20 cellular contexts compared by ENCODE assay signal in genomic region chr2:180542510-180542909, GRCh38.
DNase-seq lines count a peak whose midpoint lies in the region; ATAC-seq and TF ChIP-seq lines count a peak whose summit lies in the region.
"Had no signal": no experiment of that assay in that cellular context is flagged by ENCODE, and none has a peak within 500 bp of the region (broad histone marks: within the 10 kb centered on the region; RNA-seq: fewer than 3 reads in every experiment).

No MANE protein-coding gene starts in this region.

- no peak for ATAC-seq in sciatic nerve
- ATAC-seq: GM12878, HepG2 had no signal

- no peaks in the 10 kb centered on the region for H3K9me3 ChIP-seq in smooth muscle cell (replicated peaks; ENCODE audit: low read depth)
- H3K9me3 ChIP-seq: BE2C, HAP-1 had no signal

- DNase-seq in NCI-H146 (lab: John Stamatoyannopoulos, UW) (peak; percentile 13), NCI-H146 treated with DMSO at 0.1 percent for 48 hours (lab: John Stamatoyannopoulos, UW; ENCODE audit: unreplicated experiment) (peak; percentile 30), SK-N-DZ (ENCODE audit: low spot score) (peak; percentile 78), smooth muscle cell (lab: John Stamatoyannopoulos, UW; ENCODE audit: unreplicated experiment) (no peak), sciatic nerve (ENCODE audit: low spot score) (no peak), NCI-H1048 (lab: John Stamatoyannopoulos, UW) (no peak)
- DNase-seq: ACHN; BE2C; C1 segment of cervical spinal cord; CD4-positive, CD25-positive, alpha-beta regulatory T cell; CD8-positive, alpha-beta memory T cell; COR-L47; DMS 273 treated with DMSO at 0.1 percent for 48 hours; DMS53; DND-41; EL; GM23248 had no signal

- no peaks in the 10 kb centered on the region for H4K20me1 ChIP-seq in smooth muscle cell (ENCODE audit: low read depth)

- no peak overlapping the region for H2AFZ ChIP-seq in smooth muscle cell (ENCODE audit: low read depth)
- H2AFZ ChIP-seq: GM23248 had no signal

- intact Hi-C loops in sciatic nerve (cut with DNase I): no loop called here

- TF ChIP-seq CTCF in smooth muscle cell (IDR thresholded peaks at IDR 0.05; ENCODE audit: borderline replicate concordance, insufficient read depth, poor library complexity, severe bottlenecking): no peak

- no peaks in the 10 kb centered on the region for H3F3A ChIP-seq in smooth muscle cell (ENCODE audit: low read depth)

- H3K4me2 ChIP-seq in smooth muscle cell: peak overlapping the region; percentile 4

- H3K79me2 ChIP-seq in smooth muscle cell (ENCODE audit: low read depth): no peaks in the 10 kb centered on the region

- H3K27me3 ChIP-seq in smooth muscle cell (ENCODE audit: low read depth): no peaks in the 10 kb centered on the region
- H3K27me3 ChIP-seq: BE2C had no signal

- H3K4me3 ChIP-seq in smooth muscle cell: no peak overlapping the region
- H3K4me3 ChIP-seq: GM12878, GM23248, HAP-1 had no signal

- peak overlapping the region; percentile 27 for H3K27ac ChIP-seq in smooth muscle cell (ENCODE audit: low read depth)
- H3K27ac ChIP-seq: GM23248 had no signal

- no peaks in the 10 kb centered on the region for H3K4me1 ChIP-seq in smooth muscle cell (ENCODE audit: low read depth)
- H3K4me1 ChIP-seq: BE2C, HAP-1 had no signal

- H3K9ac ChIP-seq in smooth muscle cell (ENCODE audit: low read depth): no peak overlapping the region
- H3K9ac ChIP-seq: GM23248 had no signal

- H3K36me3 ChIP-seq in smooth muscle cell (ENCODE audit: low read depth): no peaks in the 10 kb centered on the region
- H3K36me3 ChIP-seq: BE2C, HAP-1 had no signal

Comparison
In these comparisons a context has a peak if more than half of its experiments do, and no peak if none do; other contexts are left out.
1. DNase-seq: peak in NCI-H146 (single experiment), NCI-H146 treated with DMSO at 0.1 percent for 48 hours (single experiment) and SK-N-DZ (single experiment); none in smooth muscle cell (single experiment), sciatic nerve (single experiment) and NCI-H1048 (single experiment).